Comparison of ENCODE assay signal across 7 cellular contexts in the genomic region with DNA sequence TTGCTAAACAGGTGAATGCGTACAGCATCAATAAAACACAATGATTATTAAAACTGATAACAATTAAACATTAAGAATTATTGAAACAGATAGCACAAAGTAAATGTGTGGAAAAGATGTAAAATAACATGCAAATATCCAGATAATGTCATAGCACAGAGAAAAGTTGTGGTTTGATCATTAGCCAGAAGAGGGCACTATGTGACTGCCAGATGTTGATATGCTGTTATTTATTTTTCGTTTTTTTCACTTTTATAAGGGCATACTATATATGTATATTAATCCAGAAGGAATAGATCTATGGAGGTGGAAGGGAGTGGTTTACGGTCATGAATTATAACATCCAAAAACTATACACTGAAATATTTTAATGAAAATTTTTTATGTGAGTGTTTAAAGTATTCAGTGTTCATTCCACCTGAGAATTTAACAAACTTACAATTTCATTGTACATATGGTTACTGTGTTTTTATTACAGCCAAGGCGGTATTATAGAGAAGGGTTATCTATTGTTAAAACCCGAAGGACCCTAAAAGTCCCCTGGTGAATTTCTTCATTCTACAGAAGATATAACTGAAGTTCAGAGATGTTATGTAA.
DNase-seq lines count a peak whose midpoint lies in the region; ATAC-seq and TF ChIP-seq lines count a peak whose summit lies in the region.

No MANE protein-coding gene starts in this region.

- TF ChIP-seq CTCF in DND-41 (IDR thresholded peaks at IDR 0.05; ENCODE audit: borderline replicate concordance, extremely low read depth, low read length, poor library complexity, severe bottlenecking), result peak; percentile 79
- peak in 5 of 6 experiments; percentile 11 to 89 (median 74) for TF ChIP-seq CTCF in Peyer's patch (IDR thresholded peaks at IDR 0.05)
- peak; percentile 13 to 63 (median 49) for TF ChIP-seq CTCF in spleen (IDR thresholded peaks at IDR 0.05 in 8 of 11, conservative IDR thresholded peaks at IDR 0.05 in 3 of 11)

- no peak overlapping the region for H3K4me2 ChIP-seq in DND-41 (ENCODE audit: insufficient read depth, low read length)

- H3K27me3 ChIP-seq in DND-41 (ENCODE audit: insufficient read depth, low read length, poor library complexity) (no peaks in the 10 kb centered on the region), Peyer's patch (no peaks in the 10 kb centered on the region), spleen (replicated peaks in 1 of 7) (peaks cover 0 to 5% (median 0%) of the 10 kb centered on the region in 7 donors)

- H3K79me2 ChIP-seq in DND-41 (ENCODE audit: insufficient read depth, low read length), result no peaks in the 10 kb centered on the region

- intact Hi-C loops in spleen (cut with DNase I; ENCODE audit: low total_unique reads), result loop anchor here (5.0 kb wide), 1 partner anchor 311 kb away; no protein-coding TSS in a partner anchor

- H3K9ac ChIP-seq in DND-41 (ENCODE audit: low read depth, low read length), result no peak overlapping the region

- no peak for DNase-seq in DND-41
- peak; percentile 20 for DNase-seq in H4 (ENCODE audit: low spot score)
- DNase-seq in Peyer's patch, result no peak
- peak; percentile 73 for DNase-seq in fibroblast of peridontal ligament (ENCODE audit: extremely low read depth)
- no peak for DNase-seq in spleen
- DNase-seq in middle frontal gyrus (ENCODE audit: extremely low spot score, low spot score), result no peak
- no peak for DNase-seq in stimulated activated naive CD8-positive, alpha-beta T cell treated with anti-CD3 and anti-CD28 coated beads, Interleukin-15, Interleukin-2, amounts not matched to agents 100 U/mL and 50 U/mL, for 24 hours

- no peaks in the 10 kb centered on the region for H3K9me3 ChIP-seq in DND-41 (ENCODE audit: insufficient read depth, low read length, severe bottlenecking)
- H3K9me3 ChIP-seq in Peyer's patch, result no peaks in the 10 kb centered on the region
- no peaks in the 10 kb centered on the region for H3K9me3 ChIP-seq in spleen

- no peaks in the 10 kb centered on the region for H3K36me3 ChIP-seq in DND-41 (ENCODE audit: insufficient read depth, low read length)
- H3K36me3 ChIP-seq in Peyer's patch, result no peaks in the 10 kb centered on the region
- H3K36me3 ChIP-seq in spleen, result no peaks in the 10 kb centered on the region

- no peak for TF ChIP-seq POLR2A in Peyer's patch (IDR thresholded peaks at IDR 0.05)
- TF ChIP-seq POLR2A in spleen (IDR thresholded peaks at IDR 0.05), result no peak

- 38 to 41% (median 40%) methylated on average over 5 of the region's 5 CpGs for WGBS in spleen, 5 donors

- 0 out of 2 replicates have a peak, but pooled peaks cover 4% of the 10 kb centered on the region for H4K20me1 ChIP-seq in DND-41 (ENCODE audit: insufficient read depth, low read length)

- no peak; the same call in 2 of the 3 replicates for ATAC-seq in DND-41 (ENCODE audit: insufficient read depth, low read depth)
- no peak for ATAC-seq in stimulated activated naive CD8-positive, alpha-beta T cell treated with anti-CD3 and anti-CD28 coated beads, Interleukin-15, Interleukin-2, amounts not matched to agents 100 U/mL and 50 U/mL, for 24 hours

- H3K4me3 ChIP-seq in DND-41 (ENCODE audit: low read depth in 1 of 2, low read length in 2 of 2), result no peak overlapping the region
- no peak overlapping the region for H3K4me3 ChIP-seq in Peyer's patch
- H3K4me3 ChIP-seq in spleen, result no peak overlapping the region

- H2AFZ ChIP-seq in DND-41 (ENCODE audit: low read depth, low read length), result no peak overlapping the region

- H3K4me1 ChIP-seq in DND-41 (ENCODE audit: insufficient read depth, low read length) (no peaks in the 10 kb centered on the region), Peyer's patch (no peaks in the 10 kb centered on the region), spleen (no peaks in the 10 kb centered on the region)

- no peak overlapping the region for H3K27ac ChIP-seq in DND-41 (ENCODE audit: low read length)
- no peak overlapping the region for H3K27ac ChIP-seq in Peyer's patch
- H3K27ac ChIP-seq in spleen, result no peak overlapping the region

Comparison
In these comparisons a context has a peak if more than half of its experiments do, and no peak if none do; other contexts are left out.
1. DNase-seq: peak in H4 (single experiment) and fibroblast of peridontal ligament (single experiment); none in DND-41 (single experiment), Peyer's patch (0 of 3), spleen (single experiment), middle frontal gyrus (single experiment) and stimulated activated naive CD8-positive, alpha-beta T cell treated with anti-CD3 and anti-CD28 coated beads, Interleukin-15, Interleukin-2, amounts not matched to agents 100 U/mL and 50 U/mL, for 24 hours (single experiment).
2. Peak in every context shown above with its lines, with median percentiles within 50 percentile points of each other: CTCF ChIP-seq.